ENCODE assay signal across 10 cellular contexts in genomic region chr3:160403028-160403545, GRCh38. TPM values are rescaled to one million over a fixed set of nuclear protein-coding genes. Genes with fewer than 3 reads are reported as not detected.
DNase-seq lines count a peak whose midpoint lies in the region; ATAC-seq, FAIRE-seq and TF ChIP-seq lines count a peak whose summit lies in the region.
"Had no signal": no experiment of that assay in that cellular context is flagged by ENCODE, and none has a peak within 500 bp of the region (broad histone marks: within the 10 kb centered on the region; RNA-seq: fewer than 3 reads in every experiment).

No MANE protein-coding gene starts in this region.

- H3K36me3 Mint-ChIP-seq in brain, result peaks cover 3% of the 10 kb centered on the region
- H3K36me3 Mint-ChIP-seq in nephron progenitor cell (ENCODE audit: low read depth), result peaks cover 27% of the 10 kb centered on the region

- H3K27me3 Mint-ChIP-seq in brain (peaks cover 16% of the 10 kb centered on the region), nephron progenitor cell (ENCODE audit: low read depth, poor library complexity) (peaks cover 4% of the 10 kb centered on the region)

- H3K36me3 ChIP-seq in DND-41 (ENCODE audit: insufficient read depth, low read length), result peaks cover 81% of the 10 kb centered on the region
- H3K36me3 ChIP-seq in MG63, result peaks cover 79% of the 10 kb centered on the region
- H3K36me3 ChIP-seq in tibial nerve, result peaks cover 0 to 4% (median 0%) of the 10 kb centered on the region in 3 donors

- no peak for TF ChIP-seq POLR2A in tibial nerve (IDR thresholded peaks at IDR 0.05)

- peaks cover 61% of the 10 kb centered on the region for H3K4me1 Mint-ChIP-seq in brain
- peaks cover 52% of the 10 kb centered on the region for H3K4me1 Mint-ChIP-seq in nephron progenitor cell

- no peak overlapping the region for H2AFZ ChIP-seq in DND-41 (ENCODE audit: low read depth, low read length)

- peak overlapping the region; percentile 67 to 98 for H3K4me3 ChIP-seq in DND-41 (ENCODE audit: low read depth in 1 of 2, low read length in 2 of 2)
- H3K4me3 ChIP-seq in MG63, result peak overlapping the region; percentile 68
- no peak overlapping the region for H3K4me3 ChIP-seq in tibial nerve

- peak overlapping the region; percentile 62 for H3K4me2 ChIP-seq in DND-41 (ENCODE audit: insufficient read depth, low read length)

- WGBS in tibial nerve, 2 donors, result 62 to 69% methylated on average over 2 of the region's 2 CpGs

- no peak for TF ChIP-seq EP300 in tibial nerve (IDR thresholded peaks at IDR 0.05)

- FAIRE-seq in GM19239 (lab: Jason Lieb, UNC), result no peak

- peak overlapping the region; percentile 52; the same call in 1 of the 2 replicates for H3K27ac ChIP-seq in DND-41 (ENCODE audit: low read length)
- no peak overlapping the region for H3K27ac ChIP-seq in tibial nerve

- H3K4me3 Mint-ChIP-seq in brain, result peak overlapping the region; percentile 88 to 99 (median 93)
- H3K4me3 Mint-ChIP-seq in nephron progenitor cell, result peak overlapping the region; percentile 99

- H3K9me3 Mint-ChIP-seq in brain, result peaks cover 0 to 5% (median 0%) of the 10 kb centered on the region in 5 experiments
- H3K9me3 Mint-ChIP-seq in nephron progenitor cell, result peaks cover 4% of the 10 kb centered on the region

- TF ChIP-seq CTCF in DND-41 (IDR thresholded peaks at IDR 0.05; ENCODE audit: borderline replicate concordance, extremely low read depth, low read length, poor library complexity, severe bottlenecking) (no peak), brain (conservative IDR thresholded peaks at IDR 0.05) (no peak), nephron progenitor cell (IDR thresholded peaks at IDR 0.05) (no peak), tibial nerve (IDR thresholded peaks at IDR 0.05) (no peak)

- H3K9ac ChIP-seq in DND-41 (ENCODE audit: low read depth, low read length), result peak overlapping the region; percentile 97

- H3K79me2 ChIP-seq in DND-41 (ENCODE audit: insufficient read depth, low read length), result peaks cover 96% of the 10 kb centered on the region

- H3K9me3 ChIP-seq in DND-41 (ENCODE audit: insufficient read depth, low read length, severe bottlenecking) (no peaks in the 10 kb centered on the region), MG63 (no peaks in the 10 kb centered on the region), tibial nerve (no peaks in the 10 kb centered on the region)

- H3K27me3 ChIP-seq in DND-41 (ENCODE audit: insufficient read depth, low read length, poor library complexity) (no peaks in the 10 kb centered on the region), MG63 (no peaks in the 10 kb centered on the region), tibial nerve (peaks cover 0 to 4% of the 10 kb centered on the region in 2 donors)

- no peak for ATAC-seq in DND-41 (ENCODE audit: insufficient read depth, low read depth)
- ATAC-seq in GM19023 (IDR thresholded peaks at IDR 0.05; ENCODE audit: unreplicated experiment), result no peak
- ATAC-seq in GM19463 (IDR thresholded peaks at IDR 0.05; ENCODE audit: unreplicated experiment), result no peak

- H4K20me1 ChIP-seq in DND-41 (ENCODE audit: insufficient read depth, low read length), result peaks cover 76% of the 10 kb centered on the region

- DNase-seq in DND-41 (no peak), MG63 (no peak), nephron progenitor cell (no peak), GM19239 (ENCODE audit: insufficient read length, low spot score) (no peak), tibial nerve (ENCODE audit: low spot score in 2 of 2) (no peak)
- DNase-seq: activated CD4-positive, alpha-beta T cell treated with anti-CD3 and anti-CD28 coated beads for 4 hours; HCEC 1CT had no signal

- H3K4me1 ChIP-seq in DND-41 (ENCODE audit: insufficient read depth, low read length), result peaks cover 51% of the 10 kb centered on the region
- H3K4me1 ChIP-seq in tibial nerve, result peaks cover 0 to 30% (median 20%) of the 10 kb centered on the region in 4 donors

- H3K27ac Mint-ChIP-seq in brain, result peak overlapping the region; percentile 74 to 99 (median 94)
- H3K27ac Mint-ChIP-seq in nephron progenitor cell, result peak overlapping the region; percentile 52

RNA-seq across cellular contexts. Expression of gene SMC4, which starts 3.6 kb away (rescaled TPM):
- 97.7 and 253 TPM in 2 replicates for total RNA-seq in MG63 (2014; rRNA removed; shearing (Covaris generic); ENCODE audit: low replicate concordance)
- 16.0 TPM for polyA plus RNA-seq in brain (ENCODE audit: insufficient read depth, low read depth, low replicate concordance)
- total RNA-seq in tibial nerve, result 10 to 100 TPM; 11.7 to 27.1 (median 21.1) TPM

RNA-seq across cellular contexts. Expression of gene IFT80, which starts 4.1 kb away (rescaled TPM):
- 22.9 and 30.8 TPM in 2 replicates for total RNA-seq in MG63 (2014; rRNA removed; shearing (Covaris generic); ENCODE audit: low replicate concordance)
- polyA plus RNA-seq in brain (ENCODE audit: insufficient read depth, low read depth, low replicate concordance), result 4.5 TPM
- 10 to 100 TPM; 19.5 to 57.5 (median 31.6) TPM for total RNA-seq in tibial nerve

RNA-seq across cellular contexts. Expression of gene TRIM59, which starts 46.5 kb away (rescaled TPM):
- 4.2 and 8.9 TPM in 2 replicates for total RNA-seq in MG63 (2014; rRNA removed; shearing (Covaris generic); ENCODE audit: low replicate concordance)
- 1.5 TPM for polyA plus RNA-seq in brain (ENCODE audit: insufficient read depth, low read depth, low replicate concordance)
- total RNA-seq in tibial nerve, result 1 to 10 TPM in 2 of 4 donors, under 1 TPM in 1, not detected in 1; 0.42 to 2.0 (median 1.6) TPM

Comparison
In these comparisons a context has a peak if more than half of its experiments do, and no peak if none do; other contexts are left out.
1. H3K4me3 ChIP-seq: peak in DND-41 (2 of 2) and MG63 (single experiment); none in tibial nerve (0 of 4).